8 cellular contexts compared by ENCODE assay signal in genomic region chr19:38233740-38234251, GRCh38. TPM values are rescaled to one million over a fixed set of nuclear protein-coding genes. Genes with fewer than 3 reads are reported as not detected.
DNase-seq lines count a peak whose midpoint lies in the region; ATAC-seq, FAIRE-seq and TF ChIP-seq lines count a peak whose summit lies in the region.

No MANE protein-coding gene starts in this region.

- H3K27ac Mint-ChIP-seq in Caco-2 (ENCODE audit: unreplicated experiment) (no peak overlapping the region), type B pancreatic cell (peak overlapping the region; percentile 63)
- no peak overlapping the region for H3K27ac Mint-ChIP-seq in activated T-helper 2 cell treated with anti-CD3 and anti-CD28 coated beads, Interferon-gamma antibody, Interleukin-2, Interleukin-4, amounts not matched to agents 10 μg/mL and 5 μg/mL and 100 μg/mL, durations not matched to agents 14 hours and 24 hours and 36 hours

- CTCF ChIA-PET in Caco-2 (lab: Charles Lee), result interaction anchor here (0.6 to 1.7 kb wide), 4 partner anchors 9 to 169 kb away, joined by 3 to 12 read pairs (median 4); partner anchors contain the start of genes FAM98C and PSMD8

- FAIRE-seq in frontal cortex (lab: Jason Lieb, UNC) (no peak), pancreas (lab: Jason Lieb, UNC) (no peak)

- ATAC-seq in RWPE2 (ENCODE audit: low read depth), result peak; percentile 66
- ATAC-seq in pancreas, result peak; percentile 68 to 93 (median 84)
- ATAC-seq in GM19452 (IDR thresholded peaks at IDR 0.05; ENCODE audit: unreplicated experiment), result no peak

- POLR2A ChIA-PET in Caco-2 (lab: Charles Lee), result no interaction called here

- H3K27me3 ChIP-seq in Caco-2 (replicated peaks; ENCODE audit: control insufficient read depth, insufficient read depth, low read length) (no peaks in the 10 kb centered on the region), RWPE2 (ENCODE audit: insufficient read depth, poor library complexity, severe bottlenecking) (peaks cover under 1% of the 10 kb centered on the region), pancreas (peaks cover 0 to 4% (median under 1%) of the 10 kb centered on the region in 4 donors)

- TF ChIP-seq CTCF in Caco-2 (IDR thresholded peaks at IDR 0.05; ENCODE audit: insufficient read depth in 1 of 2, low read depth in 1 of 2, low read length in 1 of 2, severe bottlenecking in 1 of 2, unreplicated experiment in 1 of 2), result peak; percentile 89 to 91
- TF ChIP-seq CTCF in RWPE2 (IDR thresholded peaks at IDR 0.05; ENCODE audit: poor library complexity, severe bottlenecking), result peak; percentile 77
- peak; percentile 73 to 83 (median 81) for TF ChIP-seq CTCF in pancreas (IDR thresholded peaks at IDR 0.05)
- TF ChIP-seq CTCF in type B pancreatic cell (conservative IDR thresholded peaks at IDR 0.05), result peak; percentile 94

- peaks cover 8% of the 10 kb centered on the region for H3K27me3 Mint-ChIP-seq in Caco-2 (ENCODE audit: insufficient read depth, unreplicated experiment)
- H3K27me3 Mint-ChIP-seq in activated T-helper 2 cell treated with anti-CD3 and anti-CD28 coated beads, Interferon-gamma antibody, Interleukin-2, Interleukin-4, amounts not matched to agents 10 μg/mL and 5 μg/mL and 100 μg/mL, durations not matched to agents 14 hours and 24 hours and 36 hours (ENCODE audit: low read depth), result peaks cover 21% of the 10 kb centered on the region
- H3K27me3 Mint-ChIP-seq in type B pancreatic cell, result peaks cover 23% of the 10 kb centered on the region

- intact Hi-C loops in Caco-2 (cut with micrococcal nuclease; ENCODE audit: unreplicated experiment), result loop anchor here (1.0 to 2.0 kb wide), 2 partner anchors 102 to 169 kb away; partner anchors contain the start of genes CATSPERG and FAM98C
- intact Hi-C loops in activated T-helper 2 cell treated with anti-CD3 and anti-CD28 coated beads, Interferon-gamma antibody, Interleukin-2, Interleukin-4, amounts not matched to agents 10 μg/mL and 5 μg/mL and 100 μg/mL, durations not matched to agents 14 hours and 24 hours and 36 hours (cut with micrococcal nuclease), result loop anchor here (5.0 kb wide), 2 partner anchors 84 to 154 kb away; partner anchors contain the start of genes GGN, KCNK6, SPRED3 and YIF1B
- intact Hi-C loops in pancreas (cut with DNase I), result no loop called here

- 23 to 24% methylated on average over 7 of the region's 7 CpGs for WGBS in pancreas, 2 donors

- H3K9me3 Mint-ChIP-seq in Caco-2 (ENCODE audit: unreplicated experiment), result no peaks in the 10 kb centered on the region
- H3K9me3 Mint-ChIP-seq in activated T-helper 2 cell treated with anti-CD3 and anti-CD28 coated beads, Interferon-gamma antibody, Interleukin-2, Interleukin-4, amounts not matched to agents 10 μg/mL and 5 μg/mL and 100 μg/mL, durations not matched to agents 14 hours and 24 hours and 36 hours, result no peaks in the 10 kb centered on the region
- no peaks in the 10 kb centered on the region for H3K9me3 Mint-ChIP-seq in type B pancreatic cell

- no peak overlapping the region for H3K27ac ChIP-seq in RWPE2 (ENCODE audit: poor library complexity, severe bottlenecking)
- no peak overlapping the region for H3K27ac ChIP-seq in pancreas

- H3K36me3 ChIP-seq in Caco-2 (ENCODE audit: control insufficient read depth, insufficient read depth, low read length), result no peaks in the 10 kb centered on the region
- H3K36me3 ChIP-seq in RWPE2 (ENCODE audit: low read depth), result no peaks in the 10 kb centered on the region
- no peaks in the 10 kb centered on the region for H3K36me3 ChIP-seq in pancreas

- no TSS peak for BruUV-seq in Caco-2 (replicated peaks; lab: Mats Ljungman, UMichigan)

- H3K9me3 ChIP-seq in Caco-2, result no peaks in the 10 kb centered on the region
- H3K9me3 ChIP-seq in RWPE2 (ENCODE audit: severe bottlenecking), result no peaks in the 10 kb centered on the region
- no peaks in the 10 kb centered on the region for H3K9me3 ChIP-seq in pancreas

- H3K4me3 Mint-ChIP-seq in Caco-2 (ENCODE audit: unreplicated experiment) (no peak overlapping the region), type B pancreatic cell (no peak overlapping the region)
- H3K4me3 Mint-ChIP-seq in activated T-helper 2 cell treated with anti-CD3 and anti-CD28 coated beads, Interferon-gamma antibody, Interleukin-2, Interleukin-4, amounts not matched to agents 10 μg/mL and 5 μg/mL and 100 μg/mL, durations not matched to agents 14 hours and 24 hours and 36 hours (ENCODE audit: low read depth), result no peak overlapping the region

- H3K36me3 Mint-ChIP-seq in Caco-2 (ENCODE audit: insufficient read depth, unreplicated experiment), result peaks cover 5% of the 10 kb centered on the region
- H3K36me3 Mint-ChIP-seq in activated T-helper 2 cell treated with anti-CD3 and anti-CD28 coated beads, Interferon-gamma antibody, Interleukin-2, Interleukin-4, amounts not matched to agents 10 μg/mL and 5 μg/mL and 100 μg/mL, durations not matched to agents 14 hours and 24 hours and 36 hours (ENCODE audit: low read depth), result no peaks in the 10 kb centered on the region
- H3K36me3 Mint-ChIP-seq in type B pancreatic cell, result no peaks in the 10 kb centered on the region

- DNase-seq in Caco-2, result peak; percentile 80 to 90
- DNase-seq in HuH-7.5 (ENCODE audit: low spot score), result peak; percentile 94
- DNase-seq in RWPE2 (ENCODE audit: low spot score), result no peak
- DNase-seq in activated T-helper 2 cell treated with anti-CD3 and anti-CD28 coated beads, Interferon-gamma antibody, Interleukin-2, Interleukin-4, amounts not matched to agents 10 μg/mL and 5 μg/mL and 100 μg/mL, durations not matched to agents 14 hours and 24 hours and 36 hours (ENCODE audit: low spot score), result peak; percentile 73
- DNase-seq in frontal cortex (ENCODE audit: low spot score in 2 of 2), result peak; percentile 72 to 83
- DNase-seq in pancreas, result peak; percentile 48 to 97 (median 80)
- DNase-seq in type B pancreatic cell (ENCODE audit: extremely low spot score, unreplicated experiment), result peak; percentile 85

- peaks cover 5% of the 10 kb centered on the region for H3K4me1 Mint-ChIP-seq in Caco-2 (ENCODE audit: low read depth, unreplicated experiment)
- H3K4me1 Mint-ChIP-seq in activated T-helper 2 cell treated with anti-CD3 and anti-CD28 coated beads, Interferon-gamma antibody, Interleukin-2, Interleukin-4, amounts not matched to agents 10 μg/mL and 5 μg/mL and 100 μg/mL, durations not matched to agents 14 hours and 24 hours and 36 hours (ENCODE audit: low read depth), result peaks cover 4% of the 10 kb centered on the region
- no peaks in the 10 kb centered on the region for H3K4me1 Mint-ChIP-seq in type B pancreatic cell (ENCODE audit: unreplicated experiment)

- H3K4me3 ChIP-seq in Caco-2 (ENCODE audit: low read depth, low read length) (no peak overlapping the region), RWPE2 (ENCODE audit: severe bottlenecking) (no peak overlapping the region), pancreas (no peak overlapping the region)

- H3K4me1 ChIP-seq in Caco-2 (peaks cover 7% of the 10 kb centered on the region; the same call in 1 of the 2 replicates), RWPE2 (ENCODE audit: insufficient read depth, poor library complexity, severe bottlenecking) (no peaks in the 10 kb centered on the region), pancreas (peaks cover 0 to 5% (median 0%) of the 10 kb centered on the region in 3 donors)

RNA-seq across cellular contexts. Expression of gene DPF1, which starts 9.8 kb away (rescaled TPM):
- 3.6 and 5.0 TPM in 2 replicates for total RNA-seq in Caco-2 (2022)
- 3.2 and 3.4 TPM in 2 replicates for total RNA-seq in activated T-helper 2 cell treated with anti-CD3 and anti-CD28 coated beads, Interferon-gamma antibody, Interleukin-2, Interleukin-4, amounts not matched to agents 10 μg/mL and 5 μg/mL and 100 μg/mL, durations not matched to agents 14 hours and 24 hours and 36 hours
- total RNA-seq in frontal cortex, result 39.9 TPM
- under 1 TPM in 1 of 6 donors, not detected in 5; 0.37 TPM for total RNA-seq in pancreas
- polyA plus RNA-seq in pancreas, result under 1 TPM; 0.19 to 0.26 TPM
- 0.93 and 12.6 TPM in 2 replicates for total RNA-seq in type B pancreatic cell (ENCODE audit: low replicate concordance)

RNA-seq across cellular contexts. Expression of gene PPP1R14A, which starts 22.4 kb away (rescaled TPM):
- total RNA-seq in Caco-2 (2022) (11.1 and 13.8 TPM in 2 replicates), frontal cortex (not detected), pancreas (10 to 100 TPM in 1 of 6 donors, 1 to 10 TPM in 5; 6.9 to 15.2 (median 8.1) TPM), type B pancreatic cell (ENCODE audit: low replicate concordance) (14.9 and 20.7 TPM in 2 replicates)
- total RNA-seq in activated T-helper 2 cell treated with anti-CD3 and anti-CD28 coated beads, Interferon-gamma antibody, Interleukin-2, Interleukin-4, amounts not matched to agents 10 μg/mL and 5 μg/mL and 100 μg/mL, durations not matched to agents 14 hours and 24 hours and 36 hours, result 98.7 and 98.9 TPM in 2 replicates
- polyA plus RNA-seq in pancreas, result 10 to 100 TPM; 31.4 to 42.8 TPM

RNA-seq across cellular contexts. Expression of gene SPINT2, which starts 30.6 kb away (rescaled TPM):
- total RNA-seq in Caco-2 (2022), result 728 and 748 TPM in 2 replicates
- total RNA-seq in activated T-helper 2 cell treated with anti-CD3 and anti-CD28 coated beads, Interferon-gamma antibody, Interleukin-2, Interleukin-4, amounts not matched to agents 10 μg/mL and 5 μg/mL and 100 μg/mL, durations not matched to agents 14 hours and 24 hours and 36 hours, result 161 and 165 TPM in 2 replicates
- total RNA-seq in frontal cortex, result 104 TPM
- 100 to 1,000 TPM; 121 to 239 (median 152) TPM for total RNA-seq in pancreas
- 100 to 1,000 TPM; 178 to 337 TPM for polyA plus RNA-seq in pancreas
- 243 and 526 TPM in 2 replicates for total RNA-seq in type B pancreatic cell (ENCODE audit: low replicate concordance)

Comparison
In these comparisons a context has a peak if more than half of its experiments do, and no peak if none do; other contexts are left out.
1. intact Hi-C loops: an anchor here in Caco-2 (1.0 to 2.0 kb wide) and activated T-helper 2 cell treated with anti-CD3 and anti-CD28 coated beads, Interferon-gamma antibody, Interleukin-2, Interleukin-4, amounts not matched to agents 10 μg/mL and 5 μg/mL and 100 μg/mL, durations not matched to agents 14 hours and 24 hours and 36 hours (5.0 kb wide); none called in pancreas.